11 cellular contexts compared by ENCODE assay signal in the genomic region with DNA sequence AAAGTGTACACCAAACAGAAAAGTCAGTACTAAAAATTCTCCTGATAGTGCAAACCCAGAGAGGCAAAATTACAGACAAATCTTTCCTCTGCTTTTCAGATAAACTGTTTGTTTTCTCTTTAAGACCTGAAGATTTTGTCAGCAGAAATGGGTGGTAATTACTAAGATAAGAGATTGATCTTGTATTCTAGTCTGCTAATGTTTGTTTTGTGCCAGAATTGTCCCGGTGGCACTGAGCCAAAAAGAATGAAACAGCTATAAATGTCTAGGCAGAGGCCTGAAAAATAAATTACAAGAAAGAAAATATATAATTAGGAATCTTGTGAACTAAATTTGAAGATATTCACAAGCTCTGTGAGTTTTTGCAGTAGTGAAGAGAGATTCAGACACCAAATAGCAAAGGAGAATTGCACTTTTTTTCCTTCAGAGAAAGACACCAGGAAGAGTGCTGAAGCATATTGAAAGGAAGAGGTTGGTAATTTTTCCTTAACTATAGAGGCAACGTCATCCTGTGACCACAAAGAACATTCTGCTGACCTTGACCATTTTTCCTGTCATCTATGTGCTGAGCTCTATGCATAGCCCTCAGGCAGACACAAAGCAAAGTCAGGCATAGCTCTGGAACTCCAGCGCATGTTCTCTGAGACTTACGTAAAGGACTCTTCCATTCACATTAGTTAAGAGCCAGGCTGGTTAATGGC.
DNase-seq lines count a peak whose midpoint lies in the region; ATAC-seq and TF ChIP-seq lines count a peak whose summit lies in the region.
"Had no signal": no experiment of that assay in that cellular context is flagged by ENCODE, and none has a peak within 500 bp of the region (broad histone marks: within the 10 kb centered on the region; RNA-seq: fewer than 3 reads in every experiment).

No MANE protein-coding gene starts in this region.

- DNase-seq in NCI-H748 (lab: John Stamatoyannopoulos, UW; ENCODE audit: unreplicated experiment) = peak; percentile 45
- peak; percentile 2 for DNase-seq in fibroblast of mammary gland (ENCODE audit: low read depth)
- peak; percentile 34 for DNase-seq in renal cortical epithelial cell (ENCODE audit: low read depth)
- no peak for DNase-seq in NAMALWA (ENCODE audit: low spot score)
- no peak for DNase-seq in SW 1271 (lab: John Stamatoyannopoulos, UW)
- DNase-seq: activated gamma-delta T cell treated with Interleukin-2 at 50 U/mL for 16 hours; effector memory CD8-positive, alpha-beta T cell; pancreas had no signal

- TF ChIP-seq RAD21 in Ishikawa (IDR thresholded peaks at IDR 0.05; ENCODE audit: low read depth) = no peak

- ATAC-seq in GM18867 (IDR thresholded peaks at IDR 0.05; ENCODE audit: unreplicated experiment) (no peak), GM18909 (IDR thresholded peaks at IDR 0.05; ENCODE audit: poor library complexity, unreplicated experiment) (no peak)
- ATAC-seq: effector memory CD8-positive, alpha-beta T cell had no signal

- no peak overlapping the region for H3K4me3 ChIP-seq in fibroblast of mammary gland (ENCODE audit: control insufficient read depth, low read depth, low read length)
- H3K4me3 ChIP-seq: pancreas had no signal

- TF ChIP-seq CTCF in fibroblast of mammary gland (conservative IDR thresholded peaks at IDR 0.05; ENCODE audit: control insufficient read depth, insufficient read depth, low read depth, low read length) = no peak

- no peak for TF ChIP-seq EP300 in Ishikawa (IDR thresholded peaks at IDR 0.05; ENCODE audit: borderline replicate concordance)

TF ChIP-seq in Ishikawa, 13 proteins besides CTCF, POLR2A, EP300 and RAD21:
- TF ChIP-seq CREB1 (IDR thresholded peaks at IDR 0.05; ENCODE audit: low read depth) = no peak
- no peak for TF ChIP-seq TEAD4 (IDR thresholded peaks at IDR 0.05)
- TF ChIP-seq YY1 (IDR thresholded peaks at IDR 0.05; ENCODE audit: low read depth) = no peak
- no peak for TF ChIP-seq TCF12 (IDR thresholded peaks at IDR 0.05; ENCODE audit: low read depth)
- peak; percentile 66 for TF ChIP-seq NFIC (IDR thresholded peaks at IDR 0.05)
- TF ChIP-seq, protein P1, sequence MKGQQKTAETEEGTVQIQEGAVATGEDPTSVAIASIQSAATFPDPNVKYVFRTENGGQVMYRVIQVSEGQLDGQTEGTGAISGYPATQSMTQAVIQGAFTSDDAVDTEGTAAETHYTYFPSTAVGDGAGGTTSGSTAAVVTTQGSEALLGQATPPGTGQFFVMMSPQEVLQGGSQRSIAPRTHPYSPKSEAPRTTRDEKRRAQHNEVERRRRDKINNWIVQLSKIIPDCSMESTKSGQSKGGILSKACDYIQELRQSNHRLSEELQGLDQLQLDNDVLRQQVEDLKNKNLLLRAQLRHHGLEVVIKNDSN (IDR thresholded peaks at IDR 0.05) = no peak
- TF ChIP-seq CEBPB (IDR thresholded peaks at IDR 0.05) = no peak

Comparison
In these comparisons a context has a peak if more than half of its experiments do, and no peak if none do; other contexts are left out.
1. DNase-seq: peak in NCI-H748 (single experiment), fibroblast of mammary gland (single experiment) and renal cortical epithelial cell (single experiment); none in NAMALWA (single experiment) and SW 1271 (0 of 2).